Comparison of ENCODE assay signal across 21 cellular contexts in the genomic region with DNA sequence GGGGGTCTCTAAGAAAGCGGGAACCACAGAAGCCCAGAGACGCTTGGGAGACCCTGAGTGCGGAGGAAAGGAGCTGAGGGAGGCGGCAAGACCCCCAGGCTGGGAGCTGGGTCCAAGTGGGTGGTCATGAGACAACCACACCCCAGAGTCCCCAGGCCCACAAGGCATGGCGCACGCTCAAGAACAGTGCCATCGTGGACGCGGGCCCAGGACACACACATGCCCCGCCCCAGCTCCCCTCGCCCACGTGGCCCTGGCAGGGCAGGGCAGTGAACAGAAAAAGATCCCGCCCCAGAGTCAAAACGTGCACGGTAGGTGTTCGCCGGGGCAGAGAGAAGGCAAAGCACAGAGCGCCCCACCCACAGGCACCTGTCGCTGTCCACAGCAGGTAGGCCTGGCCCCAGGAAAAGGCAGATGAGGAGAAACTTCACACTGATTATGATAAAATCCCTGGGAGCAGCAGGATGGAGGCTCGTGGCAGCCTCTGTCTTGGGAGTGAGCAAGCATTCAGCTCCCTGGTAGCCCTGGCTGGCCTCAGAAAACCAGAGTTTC. TPM values are rescaled to one million over a fixed set of nuclear protein-coding genes. Genes with fewer than 3 reads are reported as not detected.
DNase-seq lines count a peak whose midpoint lies in the region; ATAC-seq, FAIRE-seq and TF ChIP-seq lines count a peak whose summit lies in the region.
"Had no signal": no experiment of that assay in that cellular context is flagged by ENCODE, and none has a peak within 500 bp of the region (broad histone marks: within the 10 kb centered on the region; RNA-seq: fewer than 3 reads in every experiment).

No MANE protein-coding gene starts in this region.

- H3K27ac Mint-ChIP-seq in stimulated activated effector memory CD8-positive, alpha-beta T cell treated with anti-CD3 and anti-CD28 coated beads, Interleukin-12 subunit alpha, Interleukin-12 subunit beta, amount 100 ng/mL, for 72 hours = peak overlapping the region; percentile 27
- H3K27ac Mint-ChIP-seq: CD8-positive, alpha-beta T cell; GM23338 had no signal

- DNase-seq in HepG2 (ENCODE audit: low spot score) = no peak
- no peak for DNase-seq in right lobe of liver
- DNase-seq in iPS-NIHi11 (ENCODE audit: low spot score) = peak; percentile 46
- DNase-seq in stimulated activated effector memory CD8-positive, alpha-beta T cell treated with anti-CD3 and anti-CD28 coated beads, Interleukin-12 subunit alpha, Interleukin-12 subunit beta, amount 100 ng/mL, for 72 hours (ENCODE audit: low spot score in 2 of 2) = no peak
- no peak for DNase-seq in NCI-H2107 (lab: John Stamatoyannopoulos, UW)
- DNase-seq in breast epithelium (ENCODE audit: low spot score in 2 of 2) = no peak
- no peak for DNase-seq in OCI-LY7 (ENCODE audit: low spot score)
- DNase-seq: CD8-positive, alpha-beta T cell; COR-L47; DMS153; DMS79 treated with DMSO at 0.1 percent for 48 hours; EL; H7 had no signal

- no peaks in the 10 kb centered on the region for H3K79me2 ChIP-seq in HepG2 (ENCODE audit: insufficient read depth, low read length)
- no peaks in the 10 kb centered on the region for H3K79me2 ChIP-seq in OCI-LY7 (ENCODE audit: insufficient read depth, low read depth, low read length)

- no peak overlapping the region for H2AFZ ChIP-seq in HepG2 (ENCODE audit: low read length)
- H2AFZ ChIP-seq in OCI-LY7 (ENCODE audit: low read length) = no peak overlapping the region
- H2AFZ ChIP-seq: GM23338 had no signal

- H3K9me3 Mint-ChIP-seq in stimulated activated effector memory CD8-positive, alpha-beta T cell treated with anti-CD3 and anti-CD28 coated beads, Interleukin-12 subunit alpha, Interleukin-12 subunit beta, amount 100 ng/mL, for 72 hours = no peaks in the 10 kb centered on the region
- H3K9me3 Mint-ChIP-seq: CD8-positive, alpha-beta T cell; GM23338 had no signal

- no peak overlapping the region for H3K4me2 ChIP-seq in HepG2 (ENCODE audit: low read depth, low read length)
- no peak overlapping the region for H3K4me2 ChIP-seq in OCI-LY7 (ENCODE audit: low read length)
- H3K4me2 ChIP-seq: GM23338 had no signal

- intact Hi-C loops in HepG2 (cut with micrococcal nuclease; ENCODE audit: unreplicated experiment) = no loop called here
- intact Hi-C loops in right lobe of liver (cut with DNase I) = no loop called here
- intact Hi-C loops in breast epithelium (cut with DNase I; ENCODE audit: low total_unique reads) = no loop called here
- intact Hi-C loops in OCI-LY7 (cut with micrococcal nuclease; ENCODE audit: unreplicated experiment) = no loop called here

- no peaks in the 10 kb centered on the region for H3K36me3 Mint-ChIP-seq in stimulated activated effector memory CD8-positive, alpha-beta T cell treated with anti-CD3 and anti-CD28 coated beads, Interleukin-12 subunit alpha, Interleukin-12 subunit beta, amount 100 ng/mL, for 72 hours
- H3K36me3 Mint-ChIP-seq: CD14-positive monocyte; CD8-positive, alpha-beta T cell had no signal

- POLR2A ChIA-PET in HepG2 (lab: Yijun Ruan, JAX) (no interaction called here), OCI-LY7 (lab: Charles Lee) (no interaction called here)

- no peak for TF ChIP-seq EP300 in HepG2 (IDR thresholded peaks at IDR 0.05; ENCODE audit: low read depth in 2 of 2, low read length in 2 of 2)
- TF ChIP-seq EP300 in HepG2 (CRISPR knock-in tag; IDR thresholded peaks at IDR 0.05; ENCODE audit: borderline replicate concordance) = no peak

- peak; percentile 9; the same call in 1 of the 3 replicates for ATAC-seq in HepG2
- no peak for ATAC-seq in right lobe of liver
- no peak for ATAC-seq in stimulated activated effector memory CD8-positive, alpha-beta T cell treated with anti-CD3 and anti-CD28 coated beads, Interleukin-12 subunit alpha, Interleukin-12 subunit beta, amount 100 ng/mL, for 72 hours
- ATAC-seq: CD8-positive, alpha-beta T cell; GM23338 had no signal

- no TSS peak for BruUV-seq in HepG2 (replicated peaks; lab: Mats Ljungman, UMichigan)
- BruUV-seq in OCI-LY7 (replicated peaks; lab: Mats Ljungman, UMichigan) = no TSS peak

- CTCF ChIA-PET in HepG2 (lab: Yijun Ruan, JAX; ENCODE audit: low intra/inter-chr PET ratio, low total read pairs) = no interaction called here
- CTCF ChIA-PET in OCI-LY7 (lab: Charles Lee; ENCODE audit: unreplicated experiment) = interaction anchor here (0.6 kb wide), 1 partner anchor 529 kb away, joined by 3 read pairs; no protein-coding TSS in a partner anchor

- H3K4me1 ChIP-seq in HepG2 (ENCODE audit: insufficient read depth, low read length) (peaks cover 10% of the 10 kb centered on the region), right lobe of liver (no peaks in the 10 kb centered on the region), breast epithelium (no peaks in the 10 kb centered on the region), OCI-LY7 (ENCODE audit: insufficient read depth, low read length, poor library complexity, severe bottlenecking) (peaks cover 9% of the 10 kb centered on the region)

- WGBS in HepG2 (ENCODE audit: low lambda C conversion rate) = 25% methylated on average over 20 of the region's 20 CpGs
- 67% methylated on average over 14 of the region's 20 CpGs for WGBS in right lobe of liver (ENCODE audit: insufficient coverage, low coverage, low lambda C conversion rate, missing lambda C conversion rate)

- TF ChIP-seq CTCF in HepG2 (CRISPR knock-in tag; IDR thresholded peaks at IDR 0.05) (no peak), right lobe of liver (IDR thresholded peaks at IDR 0.05) (no peak), breast epithelium (IDR thresholded peaks at IDR 0.05) (no peak), OCI-LY7 (conservative IDR thresholded peaks at IDR 0.05; ENCODE audit: low read length) (no peak)

- H3K36me3 ChIP-seq in HepG2 (replicated peaks in 1 of 2; ENCODE audit: control insufficient read depth in 1 of 2, insufficient read depth in 2 of 2, low read length in 2 of 2) (no peaks in the 10 kb centered on the region), right lobe of liver (no peaks in the 10 kb centered on the region), breast epithelium (no peaks in the 10 kb centered on the region), OCI-LY7 (ENCODE audit: insufficient read depth, low read length) (no peaks in the 10 kb centered on the region)

- no peaks in the 10 kb centered on the region for H3K4me1 Mint-ChIP-seq in stimulated activated effector memory CD8-positive, alpha-beta T cell treated with anti-CD3 and anti-CD28 coated beads, Interleukin-12 subunit alpha, Interleukin-12 subunit beta, amount 100 ng/mL, for 72 hours
- H3K4me1 Mint-ChIP-seq: CD14-positive monocyte had no signal

- TF ChIP-seq POLR2A in HepG2 (IDR thresholded peaks at IDR 0.05; ENCODE audit: insufficient read depth in 1 of 2, low read depth in 2 of 2, low read length in 2 of 2) (no peak), right lobe of liver (IDR thresholded peaks at IDR 0.05) (no peak), breast epithelium (IDR thresholded peaks at IDR 0.05) (no peak)

- no peaks in the 10 kb centered on the region for H3K9me3 ChIP-seq in HepG2 (ENCODE audit: low read length)
- H3K9me3 ChIP-seq in right lobe of liver = no peaks in the 10 kb centered on the region
- H3K9me3 ChIP-seq in breast epithelium = no peaks in the 10 kb centered on the region
- H3K9me3 ChIP-seq in OCI-LY7 (ENCODE audit: low read length) = no peaks in the 10 kb centered on the region

- FAIRE-seq in HepG2 (lab: Jason Lieb, UNC) = no peak
- FAIRE-seq: D721Med, G401.6, GM12892 had no signal

- H3K4me3 ChIP-seq in HepG2 (replicated peaks in 1 of 3; ENCODE audit: insufficient read depth in 1 of 3, low read depth in 2 of 3, low read length in 3 of 3) = no peak overlapping the region
- no peak overlapping the region for H3K4me3 ChIP-seq in right lobe of liver
- H3K4me3 ChIP-seq in breast epithelium = no peak overlapping the region
- no peak overlapping the region for H3K4me3 ChIP-seq in OCI-LY7 (ENCODE audit: low read depth, low read length, poor library complexity, severe bottlenecking)
- H3K4me3 ChIP-seq: GM23338 had no signal

- H3K9ac ChIP-seq in HepG2 (ENCODE audit: insufficient read depth, low read depth, low read length) = no peak overlapping the region

- H4K20me1 ChIP-seq in HepG2 (ENCODE audit: insufficient read depth, low read length) (no peaks in the 10 kb centered on the region), OCI-LY7 (ENCODE audit: insufficient read depth, low read length) (no peaks in the 10 kb centered on the region)

- no peak overlapping the region for H3K4me3 Mint-ChIP-seq in stimulated activated effector memory CD8-positive, alpha-beta T cell treated with anti-CD3 and anti-CD28 coated beads, Interleukin-12 subunit alpha, Interleukin-12 subunit beta, amount 100 ng/mL, for 72 hours
- H3K4me3 Mint-ChIP-seq: CD14-positive monocyte; CD8-positive, alpha-beta T cell; GM23338 had no signal

- no peaks in the 10 kb centered on the region for H3K9me2 ChIP-seq in OCI-LY7 (ENCODE audit: insufficient read depth, low read length)

- in situ Hi-C loops in HepG2 (cut with HindIII; ENCODE audit: extremely low pct_ligation_motif_present, low pct_unique_long_range_greater_than_20kb) = no loop called here

- no peak for TF ChIP-seq RAD21 in HepG2 (CRISPR knock-in tag; IDR thresholded peaks at IDR 0.05)

- H3K27ac ChIP-seq in HepG2 (ENCODE audit: extremely low read length, insufficient read depth, low read length) (no peak overlapping the region), right lobe of liver (no peak overlapping the region), breast epithelium (no peak overlapping the region), OCI-LY7 (ENCODE audit: low read depth, low read length, poor library complexity, severe bottlenecking) (no peak overlapping the region)
- H3K27ac ChIP-seq: 22Rv1 had no signal

- H3K27me3 ChIP-seq in HepG2 (ENCODE audit: control insufficient read depth in 1 of 2, insufficient read depth in 2 of 2, low read length in 2 of 2) (peaks cover 15 to 60% of the 10 kb centered on the region in 2 experiments), right lobe of liver (no peaks in the 10 kb centered on the region), breast epithelium (peaks cover 0 to 7% of the 10 kb centered on the region in 2 donors)

RNA-seq across cellular contexts. Expression of a gene that starts 50.0 kb away (rescaled TPM):
- total RNA-seq in HepG2 (2016; rRNA removed; fragmentation: Illumina TruSeq; extraction: Trizol) (0.18 and 0.82 TPM in 2 replicates), right lobe of liver (not detected), breast epithelium (1 to 10 TPM in 1 of 3 donors, under 1 TPM in 1, not detected in 1; 0.66 to 1.0 TPM), OCI-LY7 (2022) (not detected in 2 replicates)
- 0.18 TPM in 1 of 2 replicates, not detected in the other for total RNA-seq in HepG2 (2016; cell fraction: cytosol; rRNA removed; fragmentation: Illumina TruSeq; extraction: Trizol; ENCODE audit: low read depth)
- 0.34 and 0.56 TPM in 2 replicates for total RNA-seq in HepG2 (2016; cell fraction: insoluble cytoplasmic fraction; rRNA removed; fragmentation: Illumina TruSeq; extraction: Trizol)
- 0.28 TPM in 2 replicates for total RNA-seq in HepG2 (2016; cell fraction: membrane; rRNA removed; fragmentation: Illumina TruSeq; extraction: Trizol)
- total RNA-seq in HepG2 (2016; cell fraction: nucleus; rRNA removed; fragmentation: Illumina TruSeq; extraction: Trizol) = 0.59 and 0.75 TPM in 2 replicates
- 4.4 and 9.2 TPM in 2 replicates for polyA plus RNA-seq in HepG2 (2011; rRNA removed)
- polyA plus RNA-seq in HepG2 (2011; cell fraction: cytosol; rRNA removed) = 3.2 and 5.0 TPM in 2 replicates
- polyA plus RNA-seq in HepG2 (2011; cell fraction: nucleus; rRNA removed) = 5.1 and 7.3 TPM in 2 replicates
- polyA plus RNA-seq in HepG2 (2012) = 7.9 and 12.0 TPM in 2 replicates
- polyA plus RNA-seq in HepG2 (2016; cell fraction: cytosol; fragmentation: Illumina TruSeq; extraction: Trizol; ENCODE audit: low read depth) = 0.26 and 0.36 TPM in 2 replicates
- 0.54 and 0.91 TPM in 2 replicates for polyA plus RNA-seq in HepG2 (2016; cell fraction: insoluble cytoplasmic fraction; fragmentation: Illumina TruSeq; extraction: Trizol; ENCODE audit: low read depth)
- polyA plus RNA-seq in HepG2 (2016; cell fraction: membrane; fragmentation: Illumina TruSeq; extraction: Trizol; ENCODE audit: low read depth) = 0.17 and 0.40 TPM in 2 replicates
- 0.97 and 1.00 TPM in 2 replicates for polyA plus RNA-seq in HepG2 (2016; cell fraction: nucleus; fragmentation: Illumina TruSeq; extraction: Trizol; ENCODE audit: insufficient read depth, low read depth)
- polyA minus RNA-seq in HepG2 (2011; rRNA and poly(A)+ RNA removed; ENCODE audit: low replicate concordance) = 3.7 TPM in 1 of 2 replicates, not detected in the other
- polyA minus RNA-seq in HepG2 (2011; cell fraction: cytosol; rRNA and poly(A)+ RNA removed) = 0.44 and 1.6 TPM in 2 replicates
- 1.7 and 2.0 TPM in 2 replicates for polyA minus RNA-seq in HepG2 (2011; cell fraction: nucleus; rRNA and poly(A)+ RNA removed)
- not detected in 2 replicates for total RNA-seq in OCI-LY7 (2014; rRNA removed; shearing (Covaris generic))
- total RNA-seq: A673; CD8-positive, alpha-beta T cell; GM23338; H7 had no signal
- polyA plus RNA-seq: BJ, CD14-positive monocyte, GM23338 had no signal
